8 cellular contexts compared by ENCODE assay signal in the genomic region with DNA sequence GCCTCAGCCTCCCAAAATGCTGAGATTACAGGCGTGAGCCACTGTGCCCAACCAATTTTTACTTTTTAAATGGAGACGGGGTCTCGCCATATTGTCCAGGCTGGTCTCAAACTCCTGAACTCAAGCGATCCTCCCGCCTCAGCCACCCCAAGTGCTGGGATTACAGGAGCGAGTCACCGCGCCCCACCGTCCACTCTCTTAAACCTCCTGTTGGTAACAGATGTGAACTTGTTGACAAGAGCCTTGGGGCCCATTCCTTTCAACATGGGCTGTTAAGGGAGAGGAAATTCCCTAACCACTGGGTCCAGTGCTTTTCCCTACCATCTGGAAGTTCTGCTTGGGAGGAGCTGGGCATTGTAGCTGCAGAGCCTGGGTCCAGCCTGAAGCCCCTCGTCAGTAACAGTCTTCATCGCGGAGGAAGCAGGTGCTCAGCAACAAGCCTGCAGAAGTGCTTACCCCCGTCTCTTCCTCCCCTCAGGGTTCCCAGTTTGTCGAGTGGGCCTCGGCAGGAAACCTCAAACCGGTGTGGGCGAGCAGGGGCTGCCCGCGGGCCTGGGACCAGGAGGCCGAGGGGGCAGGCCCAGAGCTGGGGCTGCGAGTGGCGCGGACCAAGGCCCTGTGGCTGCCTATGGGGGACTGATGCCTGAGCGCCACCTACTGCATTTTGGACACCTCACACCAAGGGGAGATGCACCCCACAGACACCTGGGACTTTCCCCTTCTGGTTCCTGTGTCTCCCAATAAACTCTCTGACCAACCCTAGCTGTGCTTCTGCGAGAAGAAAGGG. TPM values are rescaled to one million over a fixed set of nuclear protein-coding genes. Genes with fewer than 3 reads are reported as not detected.
DNase-seq lines count a peak whose midpoint lies in the region; ATAC-seq lines count a peak whose summit lies in the region.

No MANE protein-coding gene starts in this region.

- no peaks in the 10 kb centered on the region for H3K9me3 ChIP-seq in CD4-positive, alpha-beta memory T cell (ENCODE audit: control insufficient read depth in 1 of 2, low read length in 2 of 2)

- H3K27ac ChIP-seq in CD4-positive, alpha-beta memory T cell (ENCODE audit: low read depth, low read length): peak overlapping the region; percentile 75
- H3K27ac ChIP-seq in skin epidermis: peak overlapping the region in 20 of 21 experiments; percentile 10 to 97 (median 86)

- CTCF ChIA-PET in CD4-positive, alpha-beta memory T cell (lab: Charles Lee; ENCODE audit: partially characterized antibody): interaction anchor here (0.7 to 6.0 kb wide), 23 partner anchors 8 to 244 kb away, joined by 3 to 227 read pairs (median 4); a partner anchor contains a TSS

- peaks cover 7% of the 10 kb centered on the region for H3K36me3 ChIP-seq in CD4-positive, alpha-beta memory T cell (ENCODE audit: insufficient read depth, low read length)

- peak overlapping the region; percentile 94 to 100 (median 100) for H3K27ac Mint-ChIP-seq in CD4-positive, alpha-beta memory T cell

- ATAC-seq in GM21381 (IDR thresholded peaks at IDR 0.05; ENCODE audit: unreplicated experiment): peak; percentile 45

- peaks cover 5 to 11% of the 10 kb centered on the region in 2 donors for H3K36me3 Mint-ChIP-seq in CD4-positive, alpha-beta memory T cell

- no peaks in the 10 kb centered on the region for H3K27me3 Mint-ChIP-seq in CD4-positive, alpha-beta memory T cell

- intact Hi-C loops in CD4-positive, alpha-beta memory T cell (cut with micrococcal nuclease): loop anchor here (1.0 to 2.0 kb wide), 3 partner anchors 17 to 243 kb away; a partner anchor contains a TSS

- POLR2A ChIA-PET in CD4-positive, alpha-beta memory T cell (lab: Charles Lee; ENCODE audit: partially characterized antibody): interaction anchor here (0.5 to 6.2 kb wide), 38 partner anchors 12 to 244 kb away, joined by 3 to 222 read pairs (median 5); a partner anchor contains a TSS

- peak; percentile 78 to 94 (median 85) for DNase-seq in CD4-positive, alpha-beta memory T cell
- peak; percentile 90 to 97 for DNase-seq in NCI-H524 (lab: John Stamatoyannopoulos, UW)
- DNase-seq in activated gamma-delta T cell treated with anti-CD3 and anti-CD28 coated beads, Interleukin-2, amount 50 U/mL, for 16 hours (ENCODE audit: low read depth): peak; percentile 73
- DNase-seq in kidney glomerular epithelial cell (lab: John Stamatoyannopoulos, UW): no peak
- DNase-seq in NCI-H774 (lab: John Stamatoyannopoulos, UW): no peak
- DNase-seq in SHP77 treated with DMSO at 0.1 percent for 48 hours (lab: John Stamatoyannopoulos, UW): no peak

- peaks cover 24 to 61% (median 41%) of the 10 kb centered on the region in 4 donors for H3K4me1 Mint-ChIP-seq in CD4-positive, alpha-beta memory T cell

- H3K4me3 ChIP-seq in CD4-positive, alpha-beta memory T cell (ENCODE audit: low read length in 2 of 2): no peak overlapping the region
- no peak overlapping the region for H3K4me3 ChIP-seq in skin epidermis

- no peaks in the 10 kb centered on the region for H3K27me3 ChIP-seq in CD4-positive, alpha-beta memory T cell (ENCODE audit: insufficient read depth, low read length)

- H3K9me3 Mint-ChIP-seq in CD4-positive, alpha-beta memory T cell: peaks cover 0 to 3% (median 0%) of the 10 kb centered on the region in 8 donors

- H3K4me1 ChIP-seq in CD4-positive, alpha-beta memory T cell (ENCODE audit: insufficient read depth, low read length): peaks cover 71% of the 10 kb centered on the region

- H3K4me3 Mint-ChIP-seq in CD4-positive, alpha-beta memory T cell: peak overlapping the region in 7 of 8 donors; percentile 40 to 81 (median 52)

RNA-seq across cellular contexts. Expression of a gene that starts 4.0 kb away (rescaled TPM):
- 100 to 1,000 TPM; 114 to 115 TPM for total RNA-seq in CD4-positive, alpha-beta memory T cell
- polyA plus RNA-seq in CD4-positive, alpha-beta memory T cell: 100 to 1,000 TPM; 145 to 252 TPM

RNA-seq across cellular contexts. Expression of a gene that starts 17.0 kb away (rescaled TPM):
- total RNA-seq in CD4-positive, alpha-beta memory T cell: 10 to 100 TPM; 31.6 to 32.6 TPM
- polyA plus RNA-seq in CD4-positive, alpha-beta memory T cell: 10 to 100 TPM; 28.4 to 40.1 TPM

RNA-seq across cellular contexts. Expression of a gene that starts 17.4 kb away (rescaled TPM):
- 1,000 to 10,000 TPM; 5,517 to 5,661 TPM for total RNA-seq in CD4-positive, alpha-beta memory T cell
- 1,000 to 10,000 TPM; 1,827 to 3,046 TPM for polyA plus RNA-seq in CD4-positive, alpha-beta memory T cell

RNA-seq across cellular contexts. Expression of a gene that starts 18.4 kb away (rescaled TPM):
- 100 to 1,000 TPM; 178 to 186 TPM for total RNA-seq in CD4-positive, alpha-beta memory T cell
- 100 to 1,000 TPM in 1 of 2 donors, 10 to 100 TPM in 1; 87.2 to 124 TPM for polyA plus RNA-seq in CD4-positive, alpha-beta memory T cell

RNA-seq across cellular contexts. Expression of a gene that starts 26.2 kb away (rescaled TPM):
- total RNA-seq in CD4-positive, alpha-beta memory T cell: 1,000 to 10,000 TPM; 3,135 to 3,272 TPM
- polyA plus RNA-seq in CD4-positive, alpha-beta memory T cell: 1,000 to 10,000 TPM; 1,691 to 2,012 TPM

Comparison
In these comparisons a context has a peak if more than half of its experiments do, and no peak if none do; other contexts are left out.
1. DNase-seq: peak in CD4-positive, alpha-beta memory T cell (5 of 5), NCI-H524 (2 of 2) and activated gamma-delta T cell treated with anti-CD3 and anti-CD28 coated beads, Interleukin-2, amount 50 U/mL, for 16 hours (single experiment); none in kidney glomerular epithelial cell (single experiment), NCI-H774 (single experiment) and SHP77 treated with DMSO at 0.1 percent for 48 hours (single experiment).